Comparison of ENCODE assay signal across 9 cellular contexts in the genomic region with DNA sequence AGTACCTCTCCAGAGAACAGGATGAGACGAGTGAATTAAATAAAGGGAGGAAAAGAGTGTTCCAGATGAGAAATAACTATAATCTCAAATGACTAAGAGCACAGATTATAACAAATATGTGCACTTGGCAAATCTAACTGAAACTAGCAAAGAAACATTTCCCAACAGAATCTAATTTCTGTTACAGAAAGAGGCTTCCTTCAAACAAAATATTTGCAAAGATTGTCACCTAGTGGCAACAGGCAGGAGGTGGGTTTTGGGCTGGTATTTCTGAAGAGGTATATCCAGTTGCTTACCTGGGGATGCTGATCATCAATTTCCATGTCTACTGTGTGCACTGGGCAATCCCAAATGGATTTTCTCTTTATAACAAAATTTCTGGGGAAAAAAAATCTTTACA. TPM values are rescaled to one million over a fixed set of nuclear protein-coding genes. Genes with fewer than 3 reads are reported as not detected.
DNase-seq lines count a peak whose midpoint lies in the region; ATAC-seq, FAIRE-seq and TF ChIP-seq lines count a peak whose summit lies in the region.
"Had no signal": no experiment of that assay in that cellular context is flagged by ENCODE, and none has a peak within 500 bp of the region (broad histone marks: within the 10 kb centered on the region; RNA-seq: fewer than 3 reads in every experiment).

No MANE protein-coding gene starts in this region.

- H3K4me1 ChIP-seq in kidney (ENCODE audit: control insufficient read depth in 1 of 2, insufficient read depth in 1 of 2, low read depth in 1 of 2, low read length in 2 of 2) (peaks cover 0 to 2% of the 10 kb centered on the region in 2 donors), aorta (ENCODE audit: control insufficient read depth in 1 of 2, insufficient read depth in 2 of 2, low read length in 2 of 2) (peaks cover 0 to 2% of the 10 kb centered on the region in 2 donors)

- no peaks in the 10 kb centered on the region for H3K9me3 Mint-ChIP-seq in WTC11
- no peaks in the 10 kb centered on the region for H3K9me3 Mint-ChIP-seq in Calu3 (ENCODE audit: low read depth, unreplicated experiment)

- 3 to 6% methylated on average over 1 of the region's 1 CpG for WGBS in aorta, 2 donors

- no peaks in the 10 kb centered on the region for H3K9me3 ChIP-seq in kidney (ENCODE audit: control insufficient read depth in 1 of 2, low read length in 2 of 2)
- no peaks in the 10 kb centered on the region for H3K9me3 ChIP-seq in aorta (ENCODE audit: control insufficient read depth, low read length)

- ATAC-seq in WTC11 (0 out of 2 replicates have a peak, but pooled peaks have one; percentile 45), aorta (ENCODE audit: low FRiP score) (no peak)

- CTCF ChIA-PET in WTC11 (lab: Charles Lee), result no interaction called here
- CTCF ChIA-PET in Calu3 (lab: Charles Lee), result no interaction called here

- intact Hi-C loops in kidney (cut with DNase I) (no loop called here), Calu3 (cut with micrococcal nuclease; ENCODE audit: unreplicated experiment) (no loop called here), aorta (cut with DNase I) (loop anchor here in 1 of 2 donors (10.0 kb wide), 1 partner anchor 893 kb away; no protein-coding TSS in a partner anchor)

- H3K4me3 Mint-ChIP-seq in WTC11 (no peak overlapping the region), Calu3 (ENCODE audit: low read depth, unreplicated experiment) (no peak overlapping the region)

- H3K4me1 Mint-ChIP-seq in WTC11, result no peaks in the 10 kb centered on the region
- H3K4me1 Mint-ChIP-seq in Calu3 (ENCODE audit: low read depth, unreplicated experiment), result no peaks in the 10 kb centered on the region

- H3K27me3 ChIP-seq in aorta (ENCODE audit: control insufficient read depth in 1 of 2, insufficient read depth in 2 of 2, low read length in 1 of 2), result no peaks in the 10 kb centered on the region

- peak; percentile 34 for TF ChIP-seq CTCF in D721Med (IDR thresholded peaks at IDR 0.05; ENCODE audit: insufficient read depth, missing control alignments)
- no peak for TF ChIP-seq CTCF in WTC11 (IDR thresholded peaks at IDR 0.05)
- TF ChIP-seq CTCF in kidney (IDR thresholded peaks at IDR 0.05; ENCODE audit: borderline replicate concordance, extremely low read depth, insufficient read depth), result peak; percentile 27
- TF ChIP-seq CTCF in Calu3 (IDR thresholded peaks at IDR 0.05; ENCODE audit: unreplicated experiment), result no peak

- DNase-seq in D721Med (ENCODE audit: insufficient read length, low spot score) (no peak), HCEC 1CT (peak; percentile 55), WTC11 (ENCODE audit: low spot score) (no peak), kidney (no peak), NCI-H524 treated with DMSO at 0.1 percent for 48 hours (lab: John Stamatoyannopoulos, UW) (no peak), Calu3 (no peak), epidermal melanocyte (ENCODE audit: insufficient read length, low spot score) (no peak), aorta (no peak)

- H3K36me3 ChIP-seq in kidney (ENCODE audit: control insufficient read depth in 1 of 2, insufficient read depth in 2 of 2, low read length in 2 of 2), result no peaks in the 10 kb centered on the region
- no peaks in the 10 kb centered on the region for H3K36me3 ChIP-seq in aorta (ENCODE audit: control insufficient read depth in 1 of 2, insufficient read depth in 2 of 2, low read length in 1 of 2)

- no peaks in the 10 kb centered on the region for H3K36me3 Mint-ChIP-seq in WTC11
- H3K36me3 Mint-ChIP-seq in Calu3 (ENCODE audit: insufficient read depth, unreplicated experiment), result no peaks in the 10 kb centered on the region

- no peak overlapping the region for H3K9ac ChIP-seq in kidney (ENCODE audit: low read length in 2 of 2)

- H3K27me3 Mint-ChIP-seq in WTC11 (ENCODE audit: low read depth) (no peaks in the 10 kb centered on the region; the same call in none of the 2 replicates), Calu3 (ENCODE audit: unreplicated experiment) (peaks cover 67% of the 10 kb centered on the region)

- no peak overlapping the region for H3K27ac Mint-ChIP-seq in WTC11
- no peak overlapping the region for H3K27ac Mint-ChIP-seq in Calu3 (ENCODE audit: unreplicated experiment)

- POLR2A ChIA-PET in WTC11 (lab: Charles Lee), result no interaction called here

- H3K27ac ChIP-seq in kidney (ENCODE audit: low read depth in 2 of 2, low read length in 2 of 2) (no peak overlapping the region), aorta (ENCODE audit: low read depth in 1 of 2, low read length in 2 of 2) (no peak overlapping the region)

- FAIRE-seq in D721Med (lab: Jason Lieb, UNC) (no peak), kidney (lab: Jason Lieb, UNC) (no peak)
- FAIRE-seq: colon had no signal

- H3K4me3 ChIP-seq in kidney (ENCODE audit: low read length in 2 of 2), result no peak overlapping the region
- H3K4me3 ChIP-seq in aorta (ENCODE audit: low read length in 2 of 2), result no peak overlapping the region

- no TSS peak for BruUV-seq in Calu3 (replicated peaks; lab: Mats Ljungman, UMichigan)

TF ChIP-seq in WTC11, 78 proteins besides CTCF, POLR2A, EP300 and RAD21 (continues in another document):
- TF ChIP-seq NR3C1 (CRISPR knock-in tag; conservative IDR thresholded peaks at IDR 0.05; ENCODE audit: low read depth) (no peak), ETV6 (CRISPR knock-in tag; IDR thresholded peaks at IDR 0.05) (no peak), SOX15 (CRISPR knock-in tag; IDR thresholded peaks at IDR 0.05) (no peak), SP1 (CRISPR knock-in tag; conservative IDR thresholded peaks at IDR 0.05) (no peak), KAT7 (CRISPR knock-in tag; IDR thresholded peaks at IDR 0.05; ENCODE audit: borderline replicate concordance) (no peak)
- TF ChIP-seq, protein P1, sequence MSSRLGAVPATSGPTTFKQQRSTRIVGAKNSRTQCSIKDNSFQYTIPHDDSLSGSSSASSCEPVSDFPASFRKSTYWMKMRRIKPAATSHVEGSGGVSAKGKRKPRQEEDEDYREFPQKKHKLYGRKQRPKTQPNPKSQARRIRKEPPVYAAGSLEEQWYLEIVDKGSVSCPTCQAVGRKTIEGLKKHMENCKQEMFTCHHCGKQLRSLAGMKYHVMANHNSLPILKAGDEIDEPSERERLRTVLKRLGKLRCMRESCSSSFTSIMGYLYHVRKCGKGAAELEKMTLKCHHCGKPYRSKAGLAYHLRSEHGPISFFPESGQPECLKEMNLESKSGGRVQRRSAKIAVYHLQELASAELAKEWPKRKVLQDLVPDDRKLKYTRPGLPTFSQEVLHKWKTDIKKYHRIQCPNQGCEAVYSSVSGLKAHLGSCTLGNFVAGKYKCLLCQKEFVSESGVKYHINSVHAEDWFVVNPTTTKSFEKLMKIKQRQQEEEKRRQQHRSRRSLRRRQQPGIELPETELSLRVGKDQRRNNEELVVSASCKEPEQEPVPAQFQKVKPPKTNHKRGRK (CRISPR knock-in tag; IDR thresholded peaks at IDR 0.05; ENCODE audit: borderline replicate concordance), result no peak
- TF ChIP-seq, protein P2, sequence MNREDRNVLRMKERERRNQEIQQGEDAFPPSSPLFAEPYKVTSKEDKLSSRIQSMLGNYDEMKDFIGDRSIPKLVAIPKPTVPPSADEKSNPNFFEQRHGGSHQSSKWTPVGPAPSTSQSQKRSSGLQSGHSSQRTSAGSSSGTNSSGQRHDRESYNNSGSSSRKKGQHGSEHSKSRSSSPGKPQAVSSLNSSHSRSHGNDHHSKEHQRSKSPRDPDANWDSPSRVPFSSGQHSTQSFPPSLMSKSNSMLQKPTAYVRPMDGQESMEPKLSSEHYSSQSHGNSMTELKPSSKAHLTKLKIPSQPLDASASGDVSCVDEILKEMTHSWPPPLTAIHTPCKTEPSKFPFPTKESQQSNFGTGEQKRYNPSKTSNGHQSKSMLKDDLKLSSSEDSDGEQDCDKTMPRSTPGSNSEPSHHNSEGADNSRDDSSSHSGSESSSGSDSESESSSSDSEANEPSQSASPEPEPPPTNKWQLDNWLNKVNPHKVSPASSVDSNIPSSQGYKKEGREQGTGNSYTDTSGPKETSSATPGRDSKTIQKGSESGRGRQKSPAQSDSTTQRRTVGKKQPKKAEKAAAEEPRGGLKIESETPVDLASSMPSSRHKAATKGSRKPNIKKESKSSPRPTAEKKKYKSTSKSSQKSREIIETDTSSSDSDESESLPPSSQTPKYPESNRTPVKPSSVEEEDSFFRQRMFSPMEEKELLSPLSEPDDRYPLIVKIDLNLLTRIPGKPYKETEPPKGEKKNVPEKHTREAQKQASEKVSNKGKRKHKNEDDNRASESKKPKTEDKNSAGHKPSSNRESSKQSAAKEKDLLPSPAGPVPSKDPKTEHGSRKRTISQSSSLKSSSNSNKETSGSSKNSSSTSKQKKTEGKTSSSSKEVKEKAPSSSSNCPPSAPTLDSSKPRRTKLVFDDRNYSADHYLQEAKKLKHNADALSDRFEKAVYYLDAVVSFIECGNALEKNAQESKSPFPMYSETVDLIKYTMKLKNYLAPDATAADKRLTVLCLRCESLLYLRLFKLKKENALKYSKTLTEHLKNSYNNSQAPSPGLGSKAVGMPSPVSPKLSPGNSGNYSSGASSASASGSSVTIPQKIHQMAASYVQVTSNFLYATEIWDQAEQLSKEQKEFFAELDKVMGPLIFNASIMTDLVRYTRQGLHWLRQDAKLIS (CRISPR knock-in tag; IDR thresholded peaks at IDR 0.05; ENCODE audit: borderline replicate concordance), result no peak
- TF ChIP-seq, protein P3, sequence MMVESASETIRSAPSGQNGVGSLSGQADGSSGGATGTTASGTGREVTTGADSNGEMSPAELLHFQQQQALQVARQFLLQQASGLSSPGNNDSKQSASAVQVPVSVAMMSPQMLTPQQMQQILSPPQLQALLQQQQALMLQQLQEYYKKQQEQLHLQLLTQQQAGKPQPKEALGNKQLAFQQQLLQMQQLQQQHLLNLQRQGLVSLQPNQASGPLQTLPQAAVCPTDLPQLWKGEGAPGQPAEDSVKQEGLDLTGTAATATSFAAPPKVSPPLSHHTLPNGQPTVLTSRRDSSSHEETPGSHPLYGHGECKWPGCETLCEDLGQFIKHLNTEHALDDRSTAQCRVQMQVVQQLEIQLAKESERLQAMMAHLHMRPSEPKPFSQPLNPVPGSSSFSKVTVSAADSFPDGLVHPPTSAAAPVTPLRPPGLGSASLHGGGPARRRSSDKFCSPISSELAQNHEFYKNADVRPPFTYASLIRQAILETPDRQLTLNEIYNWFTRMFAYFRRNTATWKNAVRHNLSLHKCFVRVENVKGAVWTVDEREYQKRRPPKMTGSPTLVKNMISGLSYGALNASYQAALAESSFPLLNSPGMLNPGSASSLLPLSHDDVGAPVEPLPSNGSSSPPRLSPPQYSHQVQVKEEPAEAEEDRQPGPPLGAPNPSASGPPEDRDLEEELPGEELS (CRISPR knock-in tag; IDR thresholded peaks at IDR 0.05), result no peak

RNA-seq across cellular contexts. Expression of a gene that starts 5.6 kb away (rescaled TPM):
- 31.9 to 35.1 TPM (median 33.6 TPM) in 3 replicates for total RNA-seq in WTC11 (2021)
- 6.8 TPM for total RNA-seq in kidney
- polyA plus RNA-seq in kidney (ENCODE audit: insufficient read depth, low read depth, low replicate concordance), result 3.2 TPM
- 41.7 and 45.8 TPM in 2 replicates for total RNA-seq in Calu3 (2022)
- 1 to 10 TPM; 5.4 to 6.4 TPM for total RNA-seq in aorta
- 1 to 10 TPM; 3.9 to 4.6 TPM for polyA plus RNA-seq in aorta

RNA-seq across cellular contexts. Expression of a gene that starts 59.1 kb away (rescaled TPM):
- 4.6 to 9.0 TPM (median 6.1 TPM) in 3 replicates for total RNA-seq in WTC11 (2021)
- total RNA-seq in kidney, result 42.0 TPM
- 1.0 TPM for polyA plus RNA-seq in kidney (ENCODE audit: insufficient read depth, low read depth, low replicate concordance)
- total RNA-seq in Calu3 (2022), result not detected in 2 replicates
- 10 to 100 TPM; 31.5 to 53.7 TPM for total RNA-seq in aorta
- 10 to 100 TPM in 1 of 2 donors, 1 to 10 TPM in 1; 1.6 to 11.6 TPM for polyA plus RNA-seq in aorta

Comparison
In these comparisons a context has a peak if more than half of its experiments do, and no peak if none do; other contexts are left out.
1. CTCF ChIP-seq: peak in D721Med (single experiment) and kidney (single experiment); none in WTC11 (single experiment) and Calu3 (single experiment).